17 cellular contexts compared by ENCODE assay signal in the genomic region with DNA sequence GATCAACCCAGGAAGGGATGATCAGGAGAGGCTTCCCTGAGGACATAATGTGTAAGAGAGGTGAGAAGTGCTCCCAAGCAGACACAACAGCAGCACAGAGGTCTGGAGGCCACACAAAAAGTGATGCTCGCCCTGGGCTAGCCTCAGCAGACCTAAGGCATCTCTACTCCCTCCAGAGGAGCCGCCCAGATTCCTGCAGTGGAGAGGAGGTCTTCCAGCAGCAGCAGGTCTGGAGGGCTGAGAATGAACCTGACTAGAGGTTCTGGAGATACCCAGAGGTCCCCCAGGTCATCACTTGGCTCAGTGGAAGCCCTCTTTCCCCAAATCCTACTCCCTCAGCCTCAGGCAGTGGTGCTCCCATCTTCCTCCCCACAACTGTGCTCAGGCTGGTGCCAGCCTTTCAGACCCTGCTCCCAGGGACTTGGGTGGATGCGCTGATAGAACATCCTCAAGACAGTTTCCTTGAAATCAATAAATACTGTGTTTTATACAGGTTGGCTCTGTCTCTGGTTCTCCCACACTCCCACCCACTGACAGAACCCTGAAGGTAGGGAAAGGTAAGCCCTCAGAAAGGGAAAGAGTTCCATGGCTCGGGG. TPM values are rescaled to one million over a fixed set of nuclear protein-coding genes. Genes with fewer than 3 reads are reported as not detected.
"Had no signal": no experiment of that assay in that cellular context is flagged by ENCODE, and none has a peak within 500 bp of the region (broad histone marks: within the 10 kb centered on the region; RNA-seq: fewer than 3 reads in every experiment).

No MANE protein-coding gene starts in this region.

- H3K4me1 ChIP-seq: parathyroid adenoma had no signal

- H3K9me3 Mint-ChIP-seq: activated CD4-positive, alpha-beta T cell treated with anti-CD3 and anti-CD28 coated beads, Interleukin-2, amount 10 ng/mL, durations not matched to agents 7 days and 5 days; T-helper 1 cell treated with Interleukin-12 subunit alpha and Interleukin-12 subunit beta and Interleukin-4 antibody, amounts not matched to agents 30 μg/mL and 1 μg/mL, for 36 hours had no signal

- H3K27ac ChIP-seq: gastrocnemius medialis, parathyroid adenoma, SK-N-MC had no signal

- H3K27ac Mint-ChIP-seq: activated CD4-positive, alpha-beta T cell treated with anti-CD3 and anti-CD28 coated beads, Interleukin-2, amount 10 ng/mL, durations not matched to agents 7 days and 5 days; T-helper 1 cell treated with Interleukin-12 subunit alpha and Interleukin-12 subunit beta and Interleukin-4 antibody, amounts not matched to agents 30 μg/mL and 1 μg/mL, for 36 hours had no signal

- H3K4me3 Mint-ChIP-seq: activated CD4-positive, alpha-beta T cell treated with anti-CD3 and anti-CD28 coated beads, Interleukin-2, amount 10 ng/mL, durations not matched to agents 7 days and 5 days; T-helper 1 cell treated with Interleukin-12 subunit alpha and Interleukin-12 subunit beta and Interleukin-4 antibody, amounts not matched to agents 30 μg/mL and 1 μg/mL, for 36 hours had no signal

- H3K9me3 ChIP-seq: gastrocnemius medialis, heart right ventricle, left ventricle myocardium inferior, thyroid gland had no signal

- H3K36me3 ChIP-seq: gastrocnemius medialis, heart right ventricle, left ventricle myocardium inferior, thyroid gland had no signal

- H3K4me3 ChIP-seq: gastrocnemius medialis, heart right ventricle, left ventricle myocardium inferior, SK-N-MC, thyroid gland had no signal

- DNase-seq: kidney had no signal

- FAIRE-seq: endometrium, kidney, small intestine, TTC549 had no signal

RNA-seq across cellular contexts. Expression of gene GJB3, which starts 5.0 kb away (rescaled TPM):
- total RNA-seq: activated CD4-positive, alpha-beta T cell treated with anti-CD3 and anti-CD28 coated beads, Interleukin-2, amount 10 ng/mL, durations not matched to agents 7 days and 5 days; chondrocyte; fibroblast of lung; gastrocnemius medialis; heart right ventricle; left ventricle myocardium inferior; myocyte had no signal

RNA-seq across cellular contexts. Expression of gene GJA4, which starts 6.8 kb away (rescaled TPM):
- total RNA-seq: activated CD4-positive, alpha-beta T cell treated with anti-CD3 and anti-CD28 coated beads, Interleukin-2, amount 10 ng/mL, durations not matched to agents 7 days and 5 days; bronchial epithelial cell; fibroblast of lung; myocyte had no signal

RNA-seq across cellular contexts. Expression of gene GJB4, which starts 26.4 kb away (rescaled TPM):
- total RNA-seq: activated CD4-positive, alpha-beta T cell treated with anti-CD3 and anti-CD28 coated beads, Interleukin-2, amount 10 ng/mL, durations not matched to agents 7 days and 5 days; aorta; chondrocyte; fibroblast of lung; gastrocnemius medialis; heart right ventricle; left ventricle myocardium inferior; myocyte; thyroid gland had no signal

RNA-seq across cellular contexts. Expression of gene GJB5, which starts 31.1 kb away (rescaled TPM):
- total RNA-seq: activated CD4-positive, alpha-beta T cell treated with anti-CD3 and anti-CD28 coated beads, Interleukin-2, amount 10 ng/mL, durations not matched to agents 7 days and 5 days; aorta; chondrocyte; fibroblast of lung; gastrocnemius medialis; heart right ventricle; kidney; left ventricle myocardium inferior; myocyte; thyroid gland had no signal
